In genomic region chr4:21410372-21410771, GRCh38 we compare ENCODE assay signal across 30 cellular contexts.
"Had no signal": no experiment of that assay in that cellular context is flagged by ENCODE, and none has a peak within 500 bp of the region (broad histone marks: within the 10 kb centered on the region; RNA-seq: fewer than 3 reads in every experiment).

No MANE protein-coding gene starts in this region.

- H3K4me1 Mint-ChIP-seq: T-cell had no signal

- H3K4me3 Mint-ChIP-seq: T-cell had no signal

- H3K36me3 ChIP-seq: MG63, SJCRH30 had no signal

- DNase-seq: Kasumi-1, MG63, NCI-H1092, NCI-H1105, NCI-H1417 treated with DMSO at 0.1 percent for 48 hours, NCI-H1436 treated with DMSO at 0.1 percent for 48 hours, NCI-H1694 treated with DMSO at 0.1 percent for 48 hours, NCI-H187 treated with DMSO at 0.1 percent for 48 hours, NCI-H2029, NCI-H2081, NCI-H2171 treated with DMSO at 0.1 percent for 48 hours, NCI-H2227 treated with DMSO at 0.1 percent for 48 hours, NCI-H345, NCI-H446, NCI-H510A treated with DMSO at 0.1 percent for 48 hours, NCI-H524 treated with DMSO at 0.1 percent for 48 hours, NCI-H526 treated with DMSO at 0.1 percent for 48 hours, NCI-H748 treated with DMSO at 0.1 percent for 48 hours, NCI-H82, PC-9, SHP77, SIG-M5, SJCRH30, T-cell had no signal

- H3K4me1 ChIP-seq: SJCRH30 had no signal

- ATAC-seq: Panc1, Right ventricle myocardium inferior, SK-N-SH treated with all-trans-retinoic acid at 6 μM for 48 hours, T-cell had no signal

- H3K27ac ChIP-seq: PC-9, RWPE1, SJCRH30, SK-N-MC had no signal

- H3K4me2 ChIP-seq: PC-9 had no signal

- H2AFZ ChIP-seq: PC-9 had no signal

- H3K27me3 Mint-ChIP-seq: T-cell had no signal

- H3K27ac Mint-ChIP-seq: T-cell had no signal

- H3K4me3 ChIP-seq: MG63, PC-9, SJCRH30, SK-N-MC had no signal

- FAIRE-seq: RCC 7860 had no signal

- H3K36me3 Mint-ChIP-seq: T-cell had no signal

- H3K27me3 ChIP-seq: MG63 had no signal

- H3K9me3 ChIP-seq: MG63, SJCRH30 had no signal
